Comparison of ENCODE assay signal across 8 cellular contexts in the genomic region with DNA sequence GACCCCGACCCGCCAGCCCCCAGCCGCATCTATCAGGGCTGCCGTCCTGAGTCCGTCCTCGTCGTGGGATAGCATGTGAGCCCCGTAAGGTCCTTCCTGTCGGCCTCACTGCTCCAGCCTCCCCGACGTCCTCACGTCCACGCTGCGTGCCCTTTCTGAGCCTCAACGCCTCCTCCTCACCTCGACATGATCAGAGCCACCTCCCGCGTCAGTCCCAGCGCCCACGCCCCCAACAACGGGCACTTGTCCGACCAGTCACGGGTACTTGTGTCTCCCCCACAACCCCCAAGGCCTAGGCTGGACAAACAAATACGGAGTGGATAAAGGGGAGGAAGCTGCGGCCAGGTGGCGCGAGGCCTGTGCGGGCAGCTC. TPM values are rescaled to one million over a fixed set of nuclear protein-coding genes. Genes with fewer than 3 reads are reported as not detected.
DNase-seq lines count a peak whose midpoint lies in the region; ATAC-seq and TF ChIP-seq lines count a peak whose summit lies in the region.

No MANE protein-coding gene starts in this region.

- DNase-seq in DMS53 (lab: John Stamatoyannopoulos, UW), result peak; percentile 90
- DNase-seq in DMS53 treated with DMSO at 0.1 percent for 48 hours (lab: John Stamatoyannopoulos, UW; ENCODE audit: unreplicated experiment), result no peak
- peak; percentile 69 for DNase-seq in NCI-H82 (lab: John Stamatoyannopoulos, UW)
- DNase-seq in activated naive CD4-positive, alpha-beta T cell treated with anti-CD3 and anti-CD28 coated beads, Interleukin-2, amount 10 ng/mL, durations not matched to agents 7 days and 5 days, result peak; percentile 52
- peak; percentile 45 for DNase-seq in left ventricle myocardium inferior
- DNase-seq in sigmoid colon, result no peak
- no peak for DNase-seq in SKM-1 treated with dmso at 0.1 percent for 144 hours (lab: John Stamatoyannopoulos, UW; ENCODE audit: unreplicated experiment)

- peaks cover 28% of the 10 kb centered on the region for H3K4me1 Mint-ChIP-seq in activated naive CD4-positive, alpha-beta T cell treated with anti-CD3 and anti-CD28 coated beads, Interleukin-2, amount 10 ng/mL, durations not matched to agents 7 days and 5 days

- no peaks in the 10 kb centered on the region for H3K9me3 ChIP-seq in left ventricle myocardium inferior (replicated peaks)
- H3K9me3 ChIP-seq in sigmoid colon, result no peaks in the 10 kb centered on the region

- no peaks in the 10 kb centered on the region for H3K36me3 ChIP-seq in left ventricle myocardium inferior
- no peaks in the 10 kb centered on the region for H3K36me3 ChIP-seq in sigmoid colon

- H3K4me1 ChIP-seq in left ventricle myocardium inferior, result peaks cover 17% of the 10 kb centered on the region
- H3K4me1 ChIP-seq in sigmoid colon, result peaks cover 0 to 13% (median 3%) of the 10 kb centered on the region in 4 donors

- no peak for TF ChIP-seq CTCF in left ventricle myocardium inferior (IDR thresholded peaks at IDR 0.05; ENCODE audit: borderline replicate concordance)
- TF ChIP-seq CTCF in sigmoid colon (IDR thresholded peaks at IDR 0.05), result no peak

- H3K4me3 Mint-ChIP-seq in activated naive CD4-positive, alpha-beta T cell treated with anti-CD3 and anti-CD28 coated beads, Interleukin-2, amount 10 ng/mL, durations not matched to agents 7 days and 5 days, result peak overlapping the region; percentile 79

- no peaks in the 10 kb centered on the region for H3K9me3 Mint-ChIP-seq in activated naive CD4-positive, alpha-beta T cell treated with anti-CD3 and anti-CD28 coated beads, Interleukin-2, amount 10 ng/mL, durations not matched to agents 7 days and 5 days

- peaks cover 17% of the 10 kb centered on the region for H3K27me3 Mint-ChIP-seq in activated naive CD4-positive, alpha-beta T cell treated with anti-CD3 and anti-CD28 coated beads, Interleukin-2, amount 10 ng/mL, durations not matched to agents 7 days and 5 days

- no peaks in the 10 kb centered on the region for H3K36me3 Mint-ChIP-seq in activated naive CD4-positive, alpha-beta T cell treated with anti-CD3 and anti-CD28 coated beads, Interleukin-2, amount 10 ng/mL, durations not matched to agents 7 days and 5 days

- peak; percentile 2 for ATAC-seq in HG02870 (IDR thresholded peaks at IDR 0.05; ENCODE audit: unreplicated experiment)

- intact Hi-C loops in left ventricle myocardium inferior (cut with micrococcal nuclease) (no loop called here), sigmoid colon (cut with DNase I) (loop anchor here (1.0 to 2.0 kb wide), 4 partner anchors 19 to 79 kb away; partner anchors contain the start of genes ZNF132 and ZNF837)

- H3K27me3 ChIP-seq in left ventricle myocardium inferior (ENCODE audit: low read depth), result peaks cover 27% of the 10 kb centered on the region
- H3K27me3 ChIP-seq in sigmoid colon, result peaks cover under 1 to 10% (median 9%) of the 10 kb centered on the region in 3 donors

- H3K27ac ChIP-seq in left ventricle myocardium inferior (replicated peaks) (peak overlapping the region; percentile 97), sigmoid colon (peak overlapping the region; percentile 87 to 96 (median 93))

- CTCF ChIA-PET in activated naive CD4-positive, alpha-beta T cell treated with anti-CD3 and anti-CD28 coated beads, Interleukin-2, amount 10 ng/mL, durations not matched to agents 7 days and 5 days (lab: Charles Lee), result interaction anchor here (0.9 to 1.4 kb wide), 2 partner anchors 11 to 133 kb away, joined by 3 to 4 read pairs; partner anchors contain the start of gene ZNF544

- WGBS in sigmoid colon, 2 donors, result 5 to 11% methylated on average over 28 of the region's 28 CpGs

- no peak for TF ChIP-seq EP300 in sigmoid colon (IDR thresholded peaks at IDR 0.05)

- peak overlapping the region; percentile 93 for H3K4me3 ChIP-seq in left ventricle myocardium inferior
- peak overlapping the region; percentile 69 to 78 (median 72) for H3K4me3 ChIP-seq in sigmoid colon

- peak overlapping the region; percentile 86 for H3K27ac Mint-ChIP-seq in activated naive CD4-positive, alpha-beta T cell treated with anti-CD3 and anti-CD28 coated beads, Interleukin-2, amount 10 ng/mL, durations not matched to agents 7 days and 5 days

- TF ChIP-seq POLR2A in sigmoid colon (IDR thresholded peaks at IDR 0.05), result no peak

RNA-seq across cellular contexts. Expression of gene ZNF497, which starts 0.7 kb away (rescaled TPM):
- total RNA-seq in left ventricle myocardium inferior (0.41 TPM), sigmoid colon (under 1 TPM; 0.28 to 0.54 (median 0.43) TPM)
- polyA plus RNA-seq in sigmoid colon, result under 1 TPM in 2 of 3 donors, not detected in 1; 0.46 to 0.79 TPM

RNA-seq across cellular contexts. Expression of gene A1BG, which starts 8.6 kb away (rescaled TPM):
- total RNA-seq in left ventricle myocardium inferior (3.7 TPM), sigmoid colon (10 to 100 TPM in 2 of 4 donors, 1 to 10 TPM in 2; 1.9 to 17.4 (median 12.1) TPM)
- polyA plus RNA-seq in sigmoid colon, result 10 to 100 TPM in 2 of 3 donors, 1 to 10 TPM in 1; 7.2 to 23.4 (median 16.0) TPM

RNA-seq across cellular contexts. Expression of gene ZNF837, which starts 18.9 kb away (rescaled TPM):
- total RNA-seq in left ventricle myocardium inferior (0.19 TPM), sigmoid colon (1 to 10 TPM in 3 of 4 donors, under 1 TPM in 1; 0.66 to 2.2 (median 1.5) TPM)
- 1 to 10 TPM; 1.2 to 2.5 (median 1.8) TPM for polyA plus RNA-seq in sigmoid colon

RNA-seq across cellular contexts. Expression of gene RPS5, which starts 25.2 kb away (rescaled TPM):
- total RNA-seq in left ventricle myocardium inferior (496 TPM), sigmoid colon (1,000 to 10,000 TPM; 1,322 to 2,581 (median 2,411) TPM)
- 1,000 to 10,000 TPM; 1,097 to 1,974 (median 1,406) TPM for polyA plus RNA-seq in sigmoid colon

RNA-seq across cellular contexts. Expression of gene RNF225, which starts 33.6 kb away (rescaled TPM):
- not detected for total RNA-seq in left ventricle myocardium inferior
- not detected for total RNA-seq in sigmoid colon
- under 1 TPM in 1 of 3 donors, not detected in 2; 0.07 TPM for polyA plus RNA-seq in sigmoid colon

Comparison
In these comparisons a context has a peak if more than half of its experiments do, and no peak if none do; other contexts are left out.
1. DNase-seq: peak in DMS53 (single experiment), NCI-H82 (single experiment), activated naive CD4-positive, alpha-beta T cell treated with anti-CD3 and anti-CD28 coated beads, Interleukin-2, amount 10 ng/mL, durations not matched to agents 7 days and 5 days (single experiment) and left ventricle myocardium inferior (single experiment); none in DMS53 treated with DMSO at 0.1 percent for 48 hours (single experiment), sigmoid colon (single experiment) and SKM-1 treated with dmso at 0.1 percent for 144 hours (single experiment).